Comparison of ENCODE assay signal across 2 cellular contexts in genomic region chr17:3603119-3603869, GRCh38.
TF ChIP-seq lines count a peak whose summit lies in the region.

No MANE protein-coding gene starts in this region.

TF ChIP-seq in IMR-90, 13 proteins besides CTCF, POLR2A, EP300 and RAD21:
- TF ChIP-seq CHD1 (IDR thresholded peaks at IDR 0.05; ENCODE audit: low read depth, low read length) (no peak), ELK1 (IDR thresholded peaks at IDR 0.05; ENCODE audit: borderline replicate concordance, low read depth, low read length) (no peak), MAZ (IDR thresholded peaks at IDR 0.05; ENCODE audit: borderline replicate concordance, low read depth, low read length) (no peak), MXI1 (IDR thresholded peaks at IDR 0.05; ENCODE audit: borderline replicate concordance, low read depth, low read length) (no peak), SMC3 (IDR thresholded peaks at IDR 0.05; ENCODE audit: low read depth, low read length) (no peak), NFE2L2 (IDR thresholded peaks at IDR 0.05; ENCODE audit: low read depth, low read length) (peak; percentile 72), USF2 (IDR thresholded peaks at IDR 0.05; ENCODE audit: low read depth, low read length) (no peak), FOS (IDR thresholded peaks at IDR 0.05; ENCODE audit: low read depth, low read length) (peak; percentile 87), RFX5 (IDR thresholded peaks at IDR 0.05; ENCODE audit: low read depth, low read length) (no peak), MAFK (IDR thresholded peaks at IDR 0.05; ENCODE audit: low read depth, low read length) (no peak), BHLHE40 (IDR thresholded peaks at IDR 0.05; ENCODE audit: low read depth, low read length) (no peak), RCOR1 (IDR thresholded peaks at IDR 0.05; ENCODE audit: insufficient replicate concordance, low read length) (no peak), CEBPB (IDR thresholded peaks at IDR 0.05; ENCODE audit: low read depth, low read length) (peak; percentile 75)

TF ChIP-seq in endothelial cell of umbilical vein, 7 proteins besides CTCF, POLR2A, EP300 and RAD21:
- TF ChIP-seq EZH2 (IDR thresholded peaks at IDR 0.05; ENCODE audit: borderline replicate concordance, low read depth, low read length, severe bottlenecking) (no peak), POLR2AphosphoS5 (IDR thresholded peaks at IDR 0.05; ENCODE audit: insufficient read depth, low read depth, low read length) (no peak), JUN (IDR thresholded peaks at IDR 0.05; ENCODE audit: borderline replicate concordance, insufficient read depth, insufficient read length, low read depth) (peak; percentile 81), MYC (IDR thresholded peaks at IDR 0.05; ENCODE audit: low read depth, low read length) (no peak), FOS (IDR thresholded peaks at IDR 0.05; ENCODE audit: borderline replicate concordance, insufficient read depth, low read length) (peak; percentile 61)
